In genomic region chr18:48328473-48329205, GRCh38 we compare ENCODE assay signal across 19 cellular contexts.
DNase-seq lines count a peak whose midpoint lies in the region; ATAC-seq, FAIRE-seq and TF ChIP-seq lines count a peak whose summit lies in the region.
"Had no signal": no experiment of that assay in that cellular context is flagged by ENCODE, and none has a peak within 500 bp of the region (broad histone marks: within the 10 kb centered on the region; RNA-seq: fewer than 3 reads in every experiment).

No MANE protein-coding gene starts in this region.

- DNase-seq in ACHN (peak; percentile 63), LHCN-M2 (ENCODE audit: low read depth) (peak; percentile 68), bronchial epithelial cell (ENCODE audit: low read depth) (peak; percentile 71), mesenchymal stem cell (peak; percentile 27), NCI-H69 (lab: John Stamatoyannopoulos, UW) (no peak), posterior cingulate gyrus (no peak)
- DNase-seq: activated naive CD4-positive, alpha-beta T cell treated with anti-CD3 and anti-CD28 coated beads, Interleukin-2, amount 50 U/mL, for 16 hours; H7; heart right ventricle; NCI-H1436; NCI-H524 treated with DMSO at 0.1 percent for 48 hours; pancreas; stimulated activated CD8-positive, alpha-beta memory T cell treated with anti-CD3 and anti-CD28 coated beads, Interleukin-4, amount 100 ng/mL, for 48 hours had no signal

- H2BK15ac ChIP-seq in mesenchymal stem cell (ENCODE audit: low read depth, poor library complexity, severe bottlenecking) = no peak overlapping the region

- H3K9me3 ChIP-seq in mesenchymal stem cell (ENCODE audit: control insufficient read depth, low read length) = no peaks in the 10 kb centered on the region
- H3K9me3 ChIP-seq: heart right ventricle, pancreas had no signal

- TF ChIP-seq CTCF in bronchial epithelial cell (IDR thresholded peaks at IDR 0.05; ENCODE audit: insufficient read depth, low read length, severe bottlenecking) = no peak

- ATAC-seq in GM21825 (IDR thresholded peaks at IDR 0.05; ENCODE audit: unreplicated experiment) (no peak), GM21576 (IDR thresholded peaks at IDR 0.05; ENCODE audit: unreplicated experiment) (no peak)
- ATAC-seq: GM12878, pancreas, Right ventricle myocardium inferior had no signal

- H3K36me3 ChIP-seq in bronchial epithelial cell (ENCODE audit: control insufficient read depth, insufficient read depth, low read length) (no peaks in the 10 kb centered on the region), mesenchymal stem cell (ENCODE audit: control insufficient read depth in 1 of 2, insufficient read depth in 2 of 2, low read depth in 1 of 2, low read length in 2 of 2) (no peaks in the 10 kb centered on the region)
- H3K36me3 ChIP-seq: heart right ventricle, pancreas had no signal

- no peak for FAIRE-seq in bronchial epithelial cell (lab: Jason Lieb, UNC)
- FAIRE-seq: GM12878, pancreas, TTC549 had no signal

- H2AK5ac ChIP-seq in mesenchymal stem cell (ENCODE audit: low read length, severe bottlenecking) = no peak overlapping the region

- 89% methylated on average over 3 of the region's 7 CpGs for WGBS in mesenchymal stem cell

- no peaks in the 10 kb centered on the region for H3K79me1 ChIP-seq in mesenchymal stem cell (replicated peaks; ENCODE audit: low read length, poor library complexity, severe bottlenecking)

- H2BK120ac ChIP-seq in mesenchymal stem cell (ENCODE audit: low read depth, low read length) = no peak overlapping the region

- no peak overlapping the region for H3K9ac ChIP-seq in mesenchymal stem cell (ENCODE audit: low read length)

- no peak overlapping the region for H2AFZ ChIP-seq in mesenchymal stem cell (ENCODE audit: low read depth, low read length)

- H4K91ac ChIP-seq in mesenchymal stem cell (ENCODE audit: low read length) = no peak overlapping the region

- H3K4me1 ChIP-seq in mesenchymal stem cell (ENCODE audit: control insufficient read depth, insufficient read depth, low read depth, low read length) = peaks cover 25% of the 10 kb centered on the region
- H3K4me1 ChIP-seq: pancreas had no signal

- no peak overlapping the region for H3K23ac ChIP-seq in mesenchymal stem cell (ENCODE audit: low read length in 2 of 2)

- no peak overlapping the region for H3K14ac ChIP-seq in mesenchymal stem cell (ENCODE audit: low read length in 2 of 2)

- no peak overlapping the region for H3K4ac ChIP-seq in mesenchymal stem cell (ENCODE audit: low read depth in 1 of 2, low read length in 2 of 2)

- no peaks in the 10 kb centered on the region for H3K27me3 ChIP-seq in bronchial epithelial cell (ENCODE audit: control insufficient read depth, insufficient read depth, low read length)
- H3K27me3 ChIP-seq in mesenchymal stem cell (ENCODE audit: control insufficient read depth in 1 of 2, insufficient read depth in 1 of 2, low read length in 2 of 2) = peaks cover 0 to 3% of the 10 kb centered on the region in 2 experiments
- H3K27me3 ChIP-seq: heart right ventricle, pancreas had no signal

- H3K4me3 ChIP-seq in bronchial epithelial cell (ENCODE audit: low read depth, low read length) (no peak overlapping the region), mesenchymal stem cell (ENCODE audit: insufficient read depth in 1 of 2, low read depth in 1 of 2, low read length in 2 of 2) (no peak overlapping the region)
- H3K4me3 ChIP-seq: GM12878, heart right ventricle, lung, pancreas had no signal

- H3K27ac ChIP-seq in mesenchymal stem cell (ENCODE audit: low read length, poor library complexity, severe bottlenecking) = peak overlapping the region; percentile 51
- H3K27ac ChIP-seq: heart right ventricle, pancreas had no signal

- in situ Hi-C loops in ACHN (cut with HindIII; ENCODE audit: low pct_ligation_motif_present, low pct_unique_long_range_greater_than_20kb, low sequenced_read_pairs) = no loop called here

- intact Hi-C loops in posterior cingulate gyrus (cut with DNase I) = no loop called here

- H3K4me2 ChIP-seq in mesenchymal stem cell (ENCODE audit: low read length, poor library complexity, severe bottlenecking) = no peak overlapping the region

- H4K8ac ChIP-seq in mesenchymal stem cell (ENCODE audit: low read length) = no peak overlapping the region

- H2BK12ac ChIP-seq in mesenchymal stem cell (ENCODE audit: low read length in 2 of 2) = no peak overlapping the region

- H3K18ac ChIP-seq in mesenchymal stem cell (ENCODE audit: low read depth in 1 of 2, low read length in 2 of 2) = no peak overlapping the region

- H2BK5ac ChIP-seq in mesenchymal stem cell (ENCODE audit: low read depth, low read length, poor library complexity, severe bottlenecking) = no peak overlapping the region

Comparison
In these comparisons a context has a peak if more than half of its experiments do, and no peak if none do; other contexts are left out.
1. DNase-seq: peak in ACHN (single experiment), LHCN-M2 (single experiment), bronchial epithelial cell (single experiment) and mesenchymal stem cell (single experiment); none in NCI-H69 (single experiment) and posterior cingulate gyrus (0 of 10).